Comparison of ENCODE assay signal across 7 cellular contexts in genomic region chr10:101816375-101816773, GRCh38. TPM values are rescaled to one million over a fixed set of nuclear protein-coding genes. Genes with fewer than 3 reads are reported as not detected.
A peak's percentile ranks its signal among the peaks of the same experiment; 100 is the strongest.
DNase-seq lines count a peak whose midpoint lies in the region; ATAC-seq lines count a peak whose summit lies in the region.

No MANE protein-coding gene starts in this region.

- H3K4me3 ChIP-seq in iPS-20b (ENCODE audit: low read length): peak overlapping the region; percentile 97

- 0 out of 2 replicates have a peak, but pooled peaks cover 5% of the 10 kb centered on the region for H3K4me1 ChIP-seq in iPS-20b (ENCODE audit: insufficient read depth, low read length)

- H3K9me3 ChIP-seq in iPS-20b (ENCODE audit: insufficient read depth, low read depth, low read length): no peaks in the 10 kb centered on the region

- H3K4me3 Mint-ChIP-seq in activated T-helper 1 cell treated with anti-CD3 and anti-CD28 coated beads, Interleukin-12 subunit alpha, Interleukin-12 subunit beta, Interleukin-2, Interleukin-4 antibody, amounts not matched to agents 30 ng/mL and 10 ng/mL and 1 ng/mL, durations not matched to agents 14 hours and 24 hours and 36 hours: peak overlapping the region; percentile 100
- H3K4me3 Mint-ChIP-seq in stimulated activated naive CD8-positive, alpha-beta T cell treated with anti-CD3 and anti-CD28 coated beads, Interleukin-15, amount 100 ng/mL, for 72 hours: peak overlapping the region; percentile 91 to 93

- H3K27me3 Mint-ChIP-seq in activated T-helper 1 cell treated with anti-CD3 and anti-CD28 coated beads, Interleukin-12 subunit alpha, Interleukin-12 subunit beta, Interleukin-2, Interleukin-4 antibody, amounts not matched to agents 30 ng/mL and 10 ng/mL and 1 ng/mL, durations not matched to agents 14 hours and 24 hours and 36 hours (ENCODE audit: insufficient read depth): peaks cover 3% of the 10 kb centered on the region
- no peaks in the 10 kb centered on the region for H3K27me3 Mint-ChIP-seq in stimulated activated naive CD8-positive, alpha-beta T cell treated with anti-CD3 and anti-CD28 coated beads, Interleukin-15, amount 100 ng/mL, for 72 hours

- intact Hi-C loops in activated T-helper 1 cell treated with anti-CD3 and anti-CD28 coated beads, Interleukin-12 subunit alpha, Interleukin-12 subunit beta, Interleukin-2, Interleukin-4 antibody, amounts not matched to agents 30 ng/mL and 10 ng/mL and 1 ng/mL, durations not matched to agents 14 hours and 24 hours and 36 hours (cut with micrococcal nuclease): loop anchor here (5.0 to 10.0 kb wide), 4 partner anchors 114 to 904 kb away; partner anchors contain the start of genes BTRC, NFKB2 and SLF2

- H3K27me3 ChIP-seq in iPS-20b (ENCODE audit: insufficient read depth, low read length): no peaks in the 10 kb centered on the region

- H3K9ac ChIP-seq in iPS-20b (ENCODE audit: low read depth, low read length): peak overlapping the region; percentile 98

- H3K9me3 Mint-ChIP-seq in activated T-helper 1 cell treated with anti-CD3 and anti-CD28 coated beads, Interleukin-12 subunit alpha, Interleukin-12 subunit beta, Interleukin-2, Interleukin-4 antibody, amounts not matched to agents 30 ng/mL and 10 ng/mL and 1 ng/mL, durations not matched to agents 14 hours and 24 hours and 36 hours: no peaks in the 10 kb centered on the region
- H3K9me3 Mint-ChIP-seq in stimulated activated naive CD8-positive, alpha-beta T cell treated with anti-CD3 and anti-CD28 coated beads, Interleukin-15, amount 100 ng/mL, for 72 hours: no peaks in the 10 kb centered on the region

- H3K36me3 ChIP-seq in iPS-20b (ENCODE audit: insufficient read depth, low read depth, low read length): peaks cover 22% of the 10 kb centered on the region

- H3K27ac Mint-ChIP-seq in activated T-helper 1 cell treated with anti-CD3 and anti-CD28 coated beads, Interleukin-12 subunit alpha, Interleukin-12 subunit beta, Interleukin-2, Interleukin-4 antibody, amounts not matched to agents 30 ng/mL and 10 ng/mL and 1 ng/mL, durations not matched to agents 14 hours and 24 hours and 36 hours: peak overlapping the region; percentile 100
- H3K27ac Mint-ChIP-seq in stimulated activated naive CD8-positive, alpha-beta T cell treated with anti-CD3 and anti-CD28 coated beads, Interleukin-15, amount 100 ng/mL, for 72 hours: peak overlapping the region; percentile 81 to 93

- H3K4me1 Mint-ChIP-seq in activated T-helper 1 cell treated with anti-CD3 and anti-CD28 coated beads, Interleukin-12 subunit alpha, Interleukin-12 subunit beta, Interleukin-2, Interleukin-4 antibody, amounts not matched to agents 30 ng/mL and 10 ng/mL and 1 ng/mL, durations not matched to agents 14 hours and 24 hours and 36 hours (ENCODE audit: low read depth): peaks cover 60% of the 10 kb centered on the region
- H3K4me1 Mint-ChIP-seq in stimulated activated naive CD8-positive, alpha-beta T cell treated with anti-CD3 and anti-CD28 coated beads, Interleukin-15, amount 100 ng/mL, for 72 hours: peaks cover 54% of the 10 kb centered on the region

- H3K36me3 Mint-ChIP-seq in activated T-helper 1 cell treated with anti-CD3 and anti-CD28 coated beads, Interleukin-12 subunit alpha, Interleukin-12 subunit beta, Interleukin-2, Interleukin-4 antibody, amounts not matched to agents 30 ng/mL and 10 ng/mL and 1 ng/mL, durations not matched to agents 14 hours and 24 hours and 36 hours (ENCODE audit: low read depth): peaks cover 35% of the 10 kb centered on the region

- DNase-seq in HT-29 (ENCODE audit: low spot score) (peak; percentile 32), SKM-1 (lab: John Stamatoyannopoulos, UW; ENCODE audit: unreplicated experiment) (no peak)
- no peak for DNase-seq in activated T-helper 1 cell treated with anti-CD3 and anti-CD28 coated beads, Interleukin-12 subunit alpha, Interleukin-12 subunit beta, Interleukin-2, Interleukin-4 antibody, amounts not matched to agents 30 ng/mL and 10 ng/mL and 1 ng/mL, durations not matched to agents 14 hours and 24 hours and 36 hours (ENCODE audit: low spot score)
- no peak for DNase-seq in stimulated activated naive CD8-positive, alpha-beta T cell treated with anti-CD3 and anti-CD28 coated beads, Interleukin-15, amount 100 ng/mL, for 72 hours

- H3K27ac ChIP-seq in iPS-20b (ENCODE audit: low read length): no peak overlapping the region

- no peak for ATAC-seq in stimulated activated naive CD8-positive, alpha-beta T cell treated with anti-CD3 and anti-CD28 coated beads, Interleukin-15, amount 100 ng/mL, for 72 hours
- ATAC-seq in HG03342 (IDR thresholded peaks at IDR 0.05; ENCODE audit: unreplicated experiment) (no peak), HG03460 (IDR thresholded peaks at IDR 0.05; ENCODE audit: unreplicated experiment) (no peak)

RNA-seq across cellular contexts. Expression of gene OGA, which starts 1.9 kb away (rescaled TPM):
- 42.9 and 43.2 TPM in 2 replicates for total RNA-seq in HT-29 (2014; rRNA removed; shearing (Covaris generic))
- 113 and 117 TPM in 2 replicates for total RNA-seq in activated T-helper 1 cell treated with anti-CD3 and anti-CD28 coated beads, Interleukin-12 subunit alpha, Interleukin-12 subunit beta, Interleukin-2, Interleukin-4 antibody, amounts not matched to agents 30 ng/mL and 10 ng/mL and 1 ng/mL, durations not matched to agents 14 hours and 24 hours and 36 hours

RNA-seq across cellular contexts. Expression of gene KCNIP2, which starts 27.2 kb away (rescaled TPM):
- total RNA-seq in HT-29 (2014; rRNA removed; shearing (Covaris generic)): 1.2 and 1.9 TPM in 2 replicates
- total RNA-seq in activated T-helper 1 cell treated with anti-CD3 and anti-CD28 coated beads, Interleukin-12 subunit alpha, Interleukin-12 subunit beta, Interleukin-2, Interleukin-4 antibody, amounts not matched to agents 30 ng/mL and 10 ng/mL and 1 ng/mL, durations not matched to agents 14 hours and 24 hours and 36 hours: 1.4 and 2.5 TPM in 2 replicates

RNA-seq across cellular contexts. Expression of gene NPM3, which starts 33.1 kb away (rescaled TPM):
- 160 and 184 TPM in 2 replicates for total RNA-seq in HT-29 (2014; rRNA removed; shearing (Covaris generic))
- total RNA-seq in activated T-helper 1 cell treated with anti-CD3 and anti-CD28 coated beads, Interleukin-12 subunit alpha, Interleukin-12 subunit beta, Interleukin-2, Interleukin-4 antibody, amounts not matched to agents 30 ng/mL and 10 ng/mL and 1 ng/mL, durations not matched to agents 14 hours and 24 hours and 36 hours: 149 and 151 TPM in 2 replicates

RNA-seq across cellular contexts. Expression of gene FGF8, which starts 40.5 kb away (rescaled TPM):
- not detected in 2 replicates for total RNA-seq in HT-29 (2014; rRNA removed; shearing (Covaris generic))
- total RNA-seq in activated T-helper 1 cell treated with anti-CD3 and anti-CD28 coated beads, Interleukin-12 subunit alpha, Interleukin-12 subunit beta, Interleukin-2, Interleukin-4 antibody, amounts not matched to agents 30 ng/mL and 10 ng/mL and 1 ng/mL, durations not matched to agents 14 hours and 24 hours and 36 hours: not detected in 2 replicates
